Comparison of ENCODE assay signal across 1 cellular context in the genomic region with DNA sequence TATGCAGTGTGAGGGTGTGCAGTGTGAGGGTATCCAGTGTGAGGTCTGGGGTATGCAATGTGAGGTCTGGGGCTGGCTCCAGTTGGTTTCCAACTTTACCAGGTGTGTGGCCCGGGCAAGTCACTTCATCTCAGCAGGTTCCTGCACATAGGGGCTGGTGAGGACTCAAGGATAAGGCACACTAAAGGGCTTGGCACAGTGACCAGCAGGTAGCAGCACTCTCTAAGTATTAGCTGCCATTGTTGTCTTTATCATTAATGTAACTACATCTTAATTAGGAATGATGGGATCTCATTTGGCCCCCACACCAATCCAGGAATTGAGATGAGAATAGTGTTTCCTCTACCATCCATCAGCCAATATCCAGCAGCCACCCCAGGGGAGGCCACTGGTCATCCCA.
TF ChIP-seq lines count a peak whose summit lies in the region.

No MANE protein-coding gene starts in this region.

TF ChIP-seq in Ishikawa, 13 proteins besides CTCF, POLR2A, EP300 and RAD21 (continued from another document):
- TF ChIP-seq, protein P1, sequence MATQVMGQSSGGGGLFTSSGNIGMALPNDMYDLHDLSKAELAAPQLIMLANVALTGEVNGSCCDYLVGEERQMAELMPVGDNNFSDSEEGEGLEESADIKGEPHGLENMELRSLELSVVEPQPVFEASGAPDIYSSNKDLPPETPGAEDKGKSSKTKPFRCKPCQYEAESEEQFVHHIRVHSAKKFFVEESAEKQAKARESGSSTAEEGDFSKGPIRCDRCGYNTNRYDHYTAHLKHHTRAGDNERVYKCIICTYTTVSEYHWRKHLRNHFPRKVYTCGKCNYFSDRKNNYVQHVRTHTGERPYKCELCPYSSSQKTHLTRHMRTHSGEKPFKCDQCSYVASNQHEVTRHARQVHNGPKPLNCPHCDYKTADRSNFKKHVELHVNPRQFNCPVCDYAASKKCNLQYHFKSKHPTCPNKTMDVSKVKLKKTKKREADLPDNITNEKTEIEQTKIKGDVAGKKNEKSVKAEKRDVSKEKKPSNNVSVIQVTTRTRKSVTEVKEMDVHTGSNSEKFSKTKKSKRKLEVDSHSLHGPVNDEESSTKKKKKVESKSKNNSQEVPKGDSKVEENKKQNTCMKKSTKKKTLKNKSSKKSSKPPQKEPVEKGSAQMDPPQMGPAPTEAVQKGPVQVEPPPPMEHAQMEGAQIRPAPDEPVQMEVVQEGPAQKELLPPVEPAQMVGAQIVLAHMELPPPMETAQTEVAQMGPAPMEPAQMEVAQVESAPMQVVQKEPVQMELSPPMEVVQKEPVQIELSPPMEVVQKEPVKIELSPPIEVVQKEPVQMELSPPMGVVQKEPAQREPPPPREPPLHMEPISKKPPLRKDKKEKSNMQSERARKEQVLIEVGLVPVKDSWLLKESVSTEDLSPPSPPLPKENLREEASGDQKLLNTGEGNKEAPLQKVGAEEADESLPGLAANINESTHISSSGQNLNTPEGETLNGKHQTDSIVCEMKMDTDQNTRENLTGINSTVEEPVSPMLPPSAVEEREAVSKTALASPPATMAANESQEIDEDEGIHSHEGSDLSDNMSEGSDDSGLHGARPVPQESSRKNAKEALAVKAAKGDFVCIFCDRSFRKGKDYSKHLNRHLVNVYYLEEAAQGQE (IDR thresholded peaks at IDR 0.05; ENCODE audit: low read depth) = no peak
- TF ChIP-seq CEBPB (IDR thresholded peaks at IDR 0.05) = no peak
- no peak for TF ChIP-seq TEAD4 (IDR thresholded peaks at IDR 0.05)
- no peak for TF ChIP-seq CREB1 (IDR thresholded peaks at IDR 0.05; ENCODE audit: low read depth)
- TF ChIP-seq, protein P2, sequence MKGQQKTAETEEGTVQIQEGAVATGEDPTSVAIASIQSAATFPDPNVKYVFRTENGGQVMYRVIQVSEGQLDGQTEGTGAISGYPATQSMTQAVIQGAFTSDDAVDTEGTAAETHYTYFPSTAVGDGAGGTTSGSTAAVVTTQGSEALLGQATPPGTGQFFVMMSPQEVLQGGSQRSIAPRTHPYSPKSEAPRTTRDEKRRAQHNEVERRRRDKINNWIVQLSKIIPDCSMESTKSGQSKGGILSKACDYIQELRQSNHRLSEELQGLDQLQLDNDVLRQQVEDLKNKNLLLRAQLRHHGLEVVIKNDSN (IDR thresholded peaks at IDR 0.05) = no peak
- no peak for TF ChIP-seq EGR1 (IDR thresholded peaks at IDR 0.05)
- no peak for TF ChIP-seq FOXM1 (IDR thresholded peaks at IDR 0.05; ENCODE audit: borderline replicate concordance, low read depth)
- no peak for TF ChIP-seq TAF1 (IDR thresholded peaks at IDR 0.05; ENCODE audit: low read depth)
- no peak for TF ChIP-seq NFIC (IDR thresholded peaks at IDR 0.05)
- TF ChIP-seq, protein P3, sequence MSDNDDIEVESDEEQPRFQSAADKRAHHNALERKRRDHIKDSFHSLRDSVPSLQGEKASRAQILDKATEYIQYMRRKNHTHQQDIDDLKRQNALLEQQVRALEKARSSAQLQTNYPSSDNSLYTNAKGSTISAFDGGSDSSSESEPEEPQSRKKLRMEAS (IDR thresholded peaks at IDR 0.05) = no peak
- no peak for TF ChIP-seq TCF12 (IDR thresholded peaks at IDR 0.05; ENCODE audit: low read depth)
